8 cellular contexts compared by ENCODE assay signal in genomic region chr2:102735431-102736130, GRCh38. TPM values are rescaled to one million over a fixed set of nuclear protein-coding genes. Genes with fewer than 3 reads are reported as not detected.
DNase-seq lines count a peak whose midpoint lies in the region; ATAC-seq, FAIRE-seq and TF ChIP-seq lines count a peak whose summit lies in the region.

No MANE protein-coding gene starts in this region.

- TF ChIP-seq EP300 in gastroesophageal sphincter (IDR thresholded peaks at IDR 0.05) = no peak

- no peaks in the 10 kb centered on the region for H3K27me3 Mint-ChIP-seq in HFFc6 (ENCODE audit: insufficient read depth)

- no peaks in the 10 kb centered on the region for H3K9me3 ChIP-seq in BLaER1 treated with 17β-estradiol and CSF1 and Interleukin-3, amounts not matched to agents 10 nM and 100 nM (replicated peaks in 1 of 11)
- no peaks in the 10 kb centered on the region for H3K9me3 ChIP-seq in gastroesophageal sphincter

- peak overlapping the region; percentile 81 to 100 (median 92) for H3K4me2 ChIP-seq in BLaER1 treated with 17β-estradiol and CSF1 and Interleukin-3, amounts not matched to agents 10 nM and 100 nM

- ATAC-seq in gastroesophageal sphincter (no peak), GM18498 (IDR thresholded peaks at IDR 0.05; ENCODE audit: unreplicated experiment) (no peak)

- peak overlapping the region in 2 of 11 experiments; percentile 69 to 80; a peak in 4 of 22 replicates for H3K27ac ChIP-seq in BLaER1 treated with 17β-estradiol and CSF1 and Interleukin-3, amounts not matched to agents 10 nM and 100 nM
- peak overlapping the region; percentile 79 for H3K27ac ChIP-seq in VCaP
- peak overlapping the region in 2 of 4 donors; percentile 75 to 80 for H3K27ac ChIP-seq in gastroesophageal sphincter
- H3K27ac ChIP-seq in rectal smooth muscle tissue (ENCODE audit: low read depth, low read length) = no peak overlapping the region

- no peak for TF ChIP-seq POLR2A in gastroesophageal sphincter (IDR thresholded peaks at IDR 0.05)

- H3K36me3 ChIP-seq in BLaER1 treated with 17β-estradiol and CSF1 and Interleukin-3, amounts not matched to agents 10 nM and 100 nM = peaks cover 15 to 23% (median 21%) of the 10 kb centered on the region in 11 experiments; a peak in 21 of 22 replicates
- H3K36me3 ChIP-seq in gastroesophageal sphincter (peaks cover 3 to 16% of the 10 kb centered on the region in 2 donors), rectal smooth muscle tissue (ENCODE audit: control insufficient read depth, insufficient read depth, low read length) (peaks cover 5% of the 10 kb centered on the region)

- H3K4me1 Mint-ChIP-seq in HFFc6 (ENCODE audit: low read depth) = peaks cover 22% of the 10 kb centered on the region

- H4K20me1 ChIP-seq in BLaER1 treated with 17β-estradiol and CSF1 and Interleukin-3, amounts not matched to agents 10 nM and 100 nM = peaks cover 0 to 23% (median 3%) of the 10 kb centered on the region in 11 experiments; a peak in 5 of 22 replicates

- peak overlapping the region; percentile 97 for H3K4me3 Mint-ChIP-seq in HFFc6

- H3K9ac ChIP-seq in BLaER1 treated with 17β-estradiol and CSF1 and Interleukin-3, amounts not matched to agents 10 nM and 100 nM = peak overlapping the region; percentile 79 to 90 (median 83); a peak in 16 of 22 replicates
- H3K9ac ChIP-seq in rectal smooth muscle tissue (ENCODE audit: low read length) = no peak overlapping the region

- DNase-seq in HFFc6 (no peak), D721Med (ENCODE audit: insufficient read length, low spot score) (no peak), midbrain (lab: John Stamatoyannopoulos, UW) (no peak)

- WGBS in gastroesophageal sphincter (ENCODE audit: low coverage in 1 of 2), 2 donors = 73 to 93% methylated on average over 4 to 8 of the region's 16 CpGs

- H3K27ac Mint-ChIP-seq in HFFc6 = no peak overlapping the region

- H3K4me1 ChIP-seq in BLaER1 treated with 17β-estradiol and CSF1 and Interleukin-3, amounts not matched to agents 10 nM and 100 nM = peaks cover 24 to 39% (median 29%) of the 10 kb centered on the region in 10 experiments
- peaks cover 0 to 22% (median 7%) of the 10 kb centered on the region in 3 donors for H3K4me1 ChIP-seq in gastroesophageal sphincter
- H3K4me1 ChIP-seq in rectal smooth muscle tissue (ENCODE audit: control insufficient read depth, insufficient read depth, low read length) = peaks cover 2% of the 10 kb centered on the region

- peak overlapping the region; percentile 66 to 92 (median 88) for H3K4me3 ChIP-seq in BLaER1 treated with 17β-estradiol and CSF1 and Interleukin-3, amounts not matched to agents 10 nM and 100 nM
- H3K4me3 ChIP-seq in gastroesophageal sphincter = peak overlapping the region; percentile 85 to 91
- H3K4me3 ChIP-seq in rectal smooth muscle tissue (ENCODE audit: low read length) = peak overlapping the region; percentile 81

- H3K9me3 Mint-ChIP-seq in HFFc6 = no peaks in the 10 kb centered on the region

- no peak for FAIRE-seq in D721Med (lab: Jason Lieb, UNC)

- TF ChIP-seq CTCF in HFFc6 (IDR thresholded peaks at IDR 0.05) = no peak
- no peak for TF ChIP-seq CTCF in VCaP (conservative IDR thresholded peaks at IDR 0.05)
- TF ChIP-seq CTCF in gastroesophageal sphincter (IDR thresholded peaks at IDR 0.05) = no peak
- TF ChIP-seq CTCF in D721Med (IDR thresholded peaks at IDR 0.05; ENCODE audit: insufficient read depth, missing control alignments) = no peak

- H3K27me3 ChIP-seq in BLaER1 treated with 17β-estradiol and CSF1 and Interleukin-3, amounts not matched to agents 10 nM and 100 nM = no peaks in the 10 kb centered on the region
- no peaks in the 10 kb centered on the region for H3K27me3 ChIP-seq in gastroesophageal sphincter
- no peaks in the 10 kb centered on the region for H3K27me3 ChIP-seq in rectal smooth muscle tissue (ENCODE audit: control insufficient read depth, insufficient read depth, low read length)

- no peaks in the 10 kb centered on the region for H3K36me3 Mint-ChIP-seq in HFFc6 (ENCODE audit: low read depth)

RNA-seq across cellular contexts. Expression of gene TMEM182, which starts 26.2 kb away (rescaled TPM):
- total RNA-seq in HFFc6 (2021; fragmentation: NEBNext Ultra II Directional; extraction: Animal tissue kit (Norgen Biotek cat#: 25700)) = 1 to 10 TPM; 2.0 to 4.2 (median 2.5) TPM
- total RNA-seq in gastroesophageal sphincter = 1 to 10 TPM in 1 of 4 donors, under 1 TPM in 3; 0.66 to 1.2 (median 0.80) TPM
